Comparison of ENCODE assay signal across 8 cellular contexts in the genomic region with DNA sequence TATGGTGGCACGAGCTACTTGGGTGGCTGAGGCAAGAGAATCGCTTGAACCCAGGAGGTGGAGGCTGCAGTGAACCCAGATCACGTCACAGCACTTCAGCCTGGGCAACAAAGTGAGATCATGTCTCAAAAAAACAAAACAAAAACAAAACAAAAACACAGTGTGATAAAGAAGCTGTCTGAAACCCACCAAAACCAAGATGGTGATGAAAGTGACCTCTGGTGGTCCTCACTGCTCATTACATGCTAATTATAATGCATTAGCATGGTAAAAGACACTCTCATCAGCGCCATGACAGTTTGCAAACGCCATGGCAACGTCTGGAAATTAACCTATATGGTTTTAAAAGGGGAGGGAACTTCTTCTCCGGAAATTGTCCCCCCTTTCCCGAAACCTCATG. TPM values are rescaled to one million over a fixed set of nuclear protein-coding genes. Genes with fewer than 3 reads are reported as not detected.
A peak's percentile ranks its signal among the peaks of the same experiment; 100 is the strongest.
DNase-seq lines count a peak whose midpoint lies in the region; ATAC-seq, FAIRE-seq and TF ChIP-seq lines count a peak whose summit lies in the region.

No MANE protein-coding gene starts in this region.

- DNase-seq in NCI-H1694 treated with DMSO at 0.1 percent for 48 hours (lab: John Stamatoyannopoulos, UW) (peak; percentile 59), astrocyte (ENCODE audit: low read depth) (peak; percentile 11), kidney (no peak), transverse colon (no peak), omental fat pad (ENCODE audit: low spot score) (no peak)

- H3K27ac ChIP-seq in astrocyte (ENCODE audit: low read depth, low read length) (peak overlapping the region; percentile 12), kidney (ENCODE audit: low read depth in 2 of 2, low read length in 2 of 2) (no peak overlapping the region), transverse colon (no peak overlapping the region)

- H3K27me3 ChIP-seq in astrocyte (ENCODE audit: insufficient read depth, low read length) (no peaks in the 10 kb centered on the region), transverse colon (no peaks in the 10 kb centered on the region)

- no peak overlapping the region for H3K27ac Mint-ChIP-seq in astrocyte (ENCODE audit: unreplicated experiment)

- no peaks in the 10 kb centered on the region for H3K9me3 ChIP-seq in astrocyte (ENCODE audit: insufficient read depth, low read depth, low read length)
- no peaks in the 10 kb centered on the region for H3K9me3 ChIP-seq in kidney (ENCODE audit: control insufficient read depth in 1 of 2, low read length in 2 of 2)
- no peaks in the 10 kb centered on the region for H3K9me3 ChIP-seq in transverse colon

- H3K9ac ChIP-seq in astrocyte (ENCODE audit: low read length): no peak overlapping the region
- H3K9ac ChIP-seq in kidney (ENCODE audit: low read length in 2 of 2): no peak overlapping the region

- no peaks in the 10 kb centered on the region for H3K4me1 Mint-ChIP-seq in astrocyte (ENCODE audit: low read depth, unreplicated experiment)

- no peak overlapping the region for H3K4me3 ChIP-seq in astrocyte (ENCODE audit: insufficient read depth, low read depth, low read length)
- H3K4me3 ChIP-seq in kidney (ENCODE audit: low read length in 2 of 2): no peak overlapping the region
- no peak overlapping the region for H3K4me3 ChIP-seq in transverse colon

- H3K36me3 ChIP-seq in astrocyte (ENCODE audit: insufficient read depth, low read length): no peaks in the 10 kb centered on the region
- H3K36me3 ChIP-seq in kidney (ENCODE audit: control insufficient read depth in 1 of 2, insufficient read depth in 2 of 2, low read length in 2 of 2): no peaks in the 10 kb centered on the region
- H3K36me3 ChIP-seq in transverse colon: no peaks in the 10 kb centered on the region

- no peaks in the 10 kb centered on the region for H3K79me2 ChIP-seq in astrocyte (ENCODE audit: insufficient read depth, low read length)

- H3K9me3 Mint-ChIP-seq in astrocyte (ENCODE audit: unreplicated experiment): no peaks in the 10 kb centered on the region

- H3K4me1 ChIP-seq in astrocyte (ENCODE audit: insufficient read depth, low read length): no peaks in the 10 kb centered on the region
- H3K4me1 ChIP-seq in kidney (ENCODE audit: control insufficient read depth in 1 of 2, insufficient read depth in 1 of 2, low read depth in 1 of 2, low read length in 2 of 2): no peaks in the 10 kb centered on the region
- no peaks in the 10 kb centered on the region for H3K4me1 ChIP-seq in transverse colon

- peaks cover 3% of the 10 kb centered on the region for H3K27me3 Mint-ChIP-seq in astrocyte (ENCODE audit: low read depth, unreplicated experiment)

- TF ChIP-seq POLR2A in transverse colon (IDR thresholded peaks at IDR 0.05): no peak

- intact Hi-C loops in kidney (cut with DNase I) (no loop called here), transverse colon (cut with DNase I; ENCODE audit: low total_unique reads) (loop anchor here (10.0 kb wide), 1 partner anchor 268 kb away; no protein-coding TSS in a partner anchor)

- in situ Hi-C loops in transverse colon (cut with MboI; ENCODE audit: low pct_ligation_motif_present in 1 of 4, low pct_unique_long_range_greater_than_20kb in 1 of 4, low sequenced_read_pairs in 3 of 4): loop anchor here in 3 of 4 donors (25.0 kb wide), 2 partner anchors 250 to 275 kb away; no protein-coding TSS in a partner anchor

- H3K36me3 Mint-ChIP-seq in astrocyte (ENCODE audit: low read depth, unreplicated experiment): no peaks in the 10 kb centered on the region

- H4K20me1 ChIP-seq in astrocyte (ENCODE audit: insufficient read depth, low read length): no peaks in the 10 kb centered on the region

- peak; percentile 47 for TF ChIP-seq CTCF in astrocyte (IDR thresholded peaks at IDR 0.05; ENCODE audit: insufficient read depth, low read depth, low read length)
- peak; percentile 52 for TF ChIP-seq CTCF in kidney (IDR thresholded peaks at IDR 0.05; ENCODE audit: borderline replicate concordance, extremely low read depth, insufficient read depth)
- TF ChIP-seq CTCF in transverse colon (IDR thresholded peaks at IDR 0.05): peak; percentile 29 to 48 (median 33)
- no peak for TF ChIP-seq CTCF in omental fat pad (IDR thresholded peaks at IDR 0.05)

- 36 to 40% methylated on average over 3 to 8 of the region's 8 CpGs for WGBS in transverse colon (ENCODE audit: low coverage in 1 of 2), 2 donors

- peak; percentile 64 for ATAC-seq in GM21423 (IDR thresholded peaks at IDR 0.05; ENCODE audit: unreplicated experiment)
- ATAC-seq in omental fat pad (ENCODE audit: low FRiP score): no peak
- no peak for ATAC-seq in HG03196 (IDR thresholded peaks at IDR 0.05; ENCODE audit: unreplicated experiment)

- FAIRE-seq in G401.6 (lab: Jason Lieb, UNC) (peak; percentile 30), astrocyte (lab: Jason Lieb, UNC) (peak; percentile 47), kidney (lab: Jason Lieb, UNC) (peak; percentile 60)

- peak overlapping the region; percentile 34 for H2AFZ ChIP-seq in astrocyte (ENCODE audit: low read depth, low read length)

- TF ChIP-seq EP300 in transverse colon (IDR thresholded peaks at IDR 0.05; ENCODE audit: low read depth): no peak

- H3K4me2 ChIP-seq in astrocyte (ENCODE audit: low read length): peak overlapping the region; percentile 44

- H3K4me3 Mint-ChIP-seq in astrocyte (ENCODE audit: unreplicated experiment): no peak overlapping the region

RNA-seq across cellular contexts. Expression of gene OPHN1, which starts 29.4 kb away (rescaled TPM):
- total RNA-seq in astrocyte (3.7 and 5.1 TPM in 2 replicates), kidney (9.5 TPM), transverse colon (1 to 10 TPM; 2.8 to 8.7 (median 6.6) TPM), omental fat pad (10 to 100 TPM in 1 of 4 donors, 1 to 10 TPM in 3; 5.3 to 24.1 (median 6.6) TPM)
- polyA plus RNA-seq in kidney (ENCODE audit: insufficient read depth, low read depth, low replicate concordance): 1.9 TPM

RNA-seq across cellular contexts. Expression of gene YIPF6, which starts 36.2 kb away (rescaled TPM):
- total RNA-seq in astrocyte: 33.0 and 38.2 TPM in 2 replicates
- 41.6 TPM for total RNA-seq in kidney
- 16.2 TPM for polyA plus RNA-seq in kidney (ENCODE audit: insufficient read depth, low read depth, low replicate concordance)
- total RNA-seq in transverse colon: 10 to 100 TPM; 10.8 to 33.0 (median 21.0) TPM
- 10 to 100 TPM; 20.1 to 31.2 (median 27.6) TPM for total RNA-seq in omental fat pad

Comparison
In these comparisons a context has a peak if more than half of its experiments do, and no peak if none do; other contexts are left out.
1. DNase-seq: peak in NCI-H1694 treated with DMSO at 0.1 percent for 48 hours (single experiment) and astrocyte (single experiment); none in kidney (single experiment), transverse colon (single experiment) and omental fat pad (single experiment).
2. CTCF ChIP-seq: peak in astrocyte (single experiment), kidney (single experiment) and transverse colon (5 of 5); none in omental fat pad (0 of 3).